ENCODE assay signal across 24 cellular contexts in the genomic region with DNA sequence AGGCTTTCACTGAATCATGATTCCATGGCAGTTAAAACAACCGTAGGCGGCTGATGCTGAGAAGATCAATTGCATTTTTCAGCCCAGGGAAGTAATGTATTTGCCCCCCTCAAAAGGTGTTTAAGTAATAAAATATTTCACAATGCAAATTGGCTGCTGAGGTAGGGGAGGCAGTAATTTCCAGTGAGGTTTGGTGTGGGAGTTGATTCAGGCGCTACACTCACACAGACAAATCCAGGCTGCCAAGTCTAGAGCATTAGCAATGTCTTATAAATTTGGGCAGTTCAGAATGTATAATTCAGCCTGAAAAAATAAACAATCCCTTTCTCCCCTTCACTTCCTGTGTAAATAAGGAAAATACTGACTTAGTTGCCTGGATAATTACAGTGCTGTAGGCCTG.
"Had no signal": no experiment of that assay in that cellular context is flagged by ENCODE, and none has a peak within 500 bp of the region (broad histone marks: within the 10 kb centered on the region; RNA-seq: fewer than 3 reads in every experiment).

No MANE protein-coding gene starts in this region.

- H3K4me3 ChIP-seq: neural progenitor cell, ovary, psoas muscle, right lobe of liver, sigmoid colon, stomach, thoracic aorta, thyroid gland, transverse colon, upper lobe of right lung, uterus had no signal

- DNase-seq: natural killer cell; occipital lobe; ovary; posterior cingulate gyrus; psoas muscle; right cardiac atrium; right lobe of liver; sigmoid colon; small intestine; stimulated activated CD4-positive, alpha-beta T cell treated with anti-CD3 and anti-CD28 coated beads, Interleukin-15, amount 100 ng/mL, for 24 hours; stimulated activated CD4-positive, alpha-beta T cell treated with anti-CD3 and anti-CD28 coated beads, Interleukin-2, amount 100 ng/mL, for 24 hours; stimulated activated CD4-positive, alpha-beta T cell treated with anti-CD3 and anti-CD28 coated beads, Interleukin-2, amount 100 ng/mL, for 48 hours; stimulated activated CD4-positive, alpha-beta T cell treated with anti-CD3 and anti-CD28 coated beads, Interleukin-4, amount 100 ng/mL, for 24 hours; stimulated activated naive B cell treated with anti-CD40 and anti-IgM and Interleukin-4, amounts not matched to agents 10 μg/mL and 1 μg/mL and 100 μg/mL, for 72 hours; stimulated activated naive CD4-positive, alpha-beta T cell treated with Interleukin-2 at 50 U/mL for 16 hours; stomach; thyroid gland; transverse colon; upper lobe of right lung; uterus had no signal

- H3K27ac ChIP-seq: neural progenitor cell, ovary, parathyroid adenoma, psoas muscle, right lobe of liver, sigmoid colon, stomach, thoracic aorta, thyroid gland, transverse colon, upper lobe of right lung, uterus had no signal

- ATAC-seq: natural killer cell; psoas muscle; right cardiac atrium; right lobe of liver; stimulated activated effector memory CD8-positive, alpha-beta T cell treated with anti-CD3 and anti-CD28 coated beads, Interleukin-12 subunit alpha, Interleukin-12 subunit beta, amount 100 ng/mL, for 72 hours; stimulated activated naive B cell treated with anti-CD40 and anti-IgM and Interleukin-4, amounts not matched to agents 10 μg/mL and 1 μg/mL and 100 μg/mL, for 72 hours; upper lobe of right lung had no signal

- H3K9me3 ChIP-seq: ovary, psoas muscle, right lobe of liver, sigmoid colon, stomach, thoracic aorta, thyroid gland, transverse colon, upper lobe of right lung, uterus had no signal

- H3K4me1 ChIP-seq: neural progenitor cell, parathyroid adenoma, psoas muscle, right lobe of liver, sigmoid colon, stomach, transverse colon, upper lobe of right lung, uterus had no signal

- H3K36me3 ChIP-seq: neural progenitor cell, ovary, right lobe of liver, sigmoid colon, stomach, thoracic aorta, thyroid gland, transverse colon, upper lobe of right lung, uterus had no signal

- H3K27me3 ChIP-seq: neural progenitor cell, ovary, right lobe of liver, sigmoid colon, stomach, thyroid gland, transverse colon, upper lobe of right lung, uterus had no signal
